8 cellular contexts compared by ENCODE assay signal in the genomic region with DNA sequence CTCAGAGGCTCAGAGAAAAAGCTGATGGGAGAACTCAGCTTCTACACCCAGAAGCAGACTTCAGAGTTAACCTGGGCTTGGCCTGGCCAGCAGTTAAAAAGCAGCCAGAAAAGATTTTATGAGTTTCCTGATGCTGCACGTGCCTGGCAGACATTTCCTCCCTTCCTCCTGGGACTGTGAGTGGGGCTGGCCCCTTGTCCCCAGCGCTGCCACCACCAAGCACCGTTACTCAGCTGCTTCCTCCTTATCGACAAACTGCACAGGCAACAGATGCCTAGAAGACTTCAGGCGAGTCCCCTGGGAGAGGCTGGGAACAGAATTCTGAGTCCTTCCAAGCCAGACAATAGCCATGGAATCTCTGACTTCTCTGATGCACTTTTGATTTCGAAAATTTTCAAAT. TPM values are rescaled to one million over a fixed set of nuclear protein-coding genes. Genes with fewer than 3 reads are reported as not detected.
DNase-seq lines count a peak whose midpoint lies in the region; ATAC-seq and TF ChIP-seq lines count a peak whose summit lies in the region.
"Had no signal": no experiment of that assay in that cellular context is flagged by ENCODE, and none has a peak within 500 bp of the region (broad histone marks: within the 10 kb centered on the region; RNA-seq: fewer than 3 reads in every experiment).

No MANE protein-coding gene starts in this region.

- H3K9me3 ChIP-seq in ectodermal cell (ENCODE audit: control insufficient read depth, low read length) (no peaks in the 10 kb centered on the region), prostate gland (no peaks in the 10 kb centered on the region), left lung (no peaks in the 10 kb centered on the region), smooth muscle cell (replicated peaks; ENCODE audit: low read depth) (no peaks in the 10 kb centered on the region)
- H3K9me3 ChIP-seq: sigmoid colon had no signal

- no peak for TF ChIP-seq CTCF in prostate gland (IDR thresholded peaks at IDR 0.05)
- no peak for TF ChIP-seq CTCF in left lung (IDR thresholded peaks at IDR 0.05)
- TF ChIP-seq CTCF in smooth muscle cell (IDR thresholded peaks at IDR 0.05; ENCODE audit: borderline replicate concordance, insufficient read depth, poor library complexity, severe bottlenecking) = no peak

- peak overlapping the region; percentile 37 for H3K27ac ChIP-seq in ectodermal cell (ENCODE audit: insufficient read depth, low read depth, low read length, poor library complexity, severe bottlenecking)
- H3K27ac ChIP-seq in prostate gland = no peak overlapping the region
- H3K27ac ChIP-seq in left lung = no peak overlapping the region
- no peak overlapping the region for H3K27ac ChIP-seq in smooth muscle cell (ENCODE audit: low read depth)
- H3K27ac ChIP-seq: sigmoid colon had no signal

- no peaks in the 10 kb centered on the region for H3K36me3 ChIP-seq in ectodermal cell (ENCODE audit: control insufficient read depth, insufficient read depth, low read length)
- no peaks in the 10 kb centered on the region for H3K36me3 ChIP-seq in prostate gland
- peaks cover 0 to 15% of the 10 kb centered on the region in 2 donors for H3K36me3 ChIP-seq in left lung
- H3K36me3 ChIP-seq in smooth muscle cell (ENCODE audit: low read depth) = no peaks in the 10 kb centered on the region
- H3K36me3 ChIP-seq: sigmoid colon had no signal

- TF ChIP-seq POLR2A in prostate gland (IDR thresholded peaks at IDR 0.05) = no peak

- ATAC-seq in GM21737 (IDR thresholded peaks at IDR 0.05; ENCODE audit: unreplicated experiment) (no peak), left lung (no peak)

- WGBS in ectodermal cell, 2 experiments = 80 to 82% methylated on average over 6 of the region's 6 CpGs
- 28% methylated on average over 6 of the region's 6 CpGs for WGBS in prostate gland
- WGBS in smooth muscle cell (ENCODE audit: low lambda C conversion rate) = 30% methylated on average over 6 of the region's 6 CpGs

- H3K4me1 ChIP-seq in ectodermal cell (ENCODE audit: control insufficient read depth, insufficient read depth, low read length) (peaks cover 54% of the 10 kb centered on the region), prostate gland (replicated peaks) (no peaks in the 10 kb centered on the region), left lung (peaks cover 4 to 16% of the 10 kb centered on the region in 2 donors), smooth muscle cell (ENCODE audit: low read depth) (peaks cover 48% of the 10 kb centered on the region)
- H3K4me1 ChIP-seq: sigmoid colon had no signal

- H3K79me2 ChIP-seq in smooth muscle cell (ENCODE audit: low read depth) = no peaks in the 10 kb centered on the region

- no peak overlapping the region for H3K4me2 ChIP-seq in smooth muscle cell

- no peaks in the 10 kb centered on the region for H3F3A ChIP-seq in smooth muscle cell (ENCODE audit: low read depth)

- no peak overlapping the region for H3K9ac ChIP-seq in smooth muscle cell (ENCODE audit: low read depth)

- DNase-seq in EH (ENCODE audit: low read depth) = peak; percentile 13
- DNase-seq in NAMALWA (ENCODE audit: low spot score) = peak; percentile 26
- peak; percentile 11 for DNase-seq in prostate gland (ENCODE audit: low spot score)
- no peak for DNase-seq in left lung
- no peak for DNase-seq in smooth muscle cell (lab: John Stamatoyannopoulos, UW; ENCODE audit: unreplicated experiment)
- DNase-seq: sigmoid colon had no signal

- peaks cover 22% of the 10 kb centered on the region for H4K20me1 ChIP-seq in smooth muscle cell (ENCODE audit: low read depth)

- H3K4me3 ChIP-seq in ectodermal cell (ENCODE audit: insufficient read depth, low read depth, low read length) = no peak overlapping the region
- H3K4me3 ChIP-seq in prostate gland = no peak overlapping the region
- H3K4me3 ChIP-seq in left lung = no peak overlapping the region
- no peak overlapping the region for H3K4me3 ChIP-seq in smooth muscle cell
- H3K4me3 ChIP-seq: sigmoid colon had no signal

- no peaks in the 10 kb centered on the region for H3K27me3 ChIP-seq in ectodermal cell (ENCODE audit: control insufficient read depth, insufficient read depth, low read length, poor library complexity, severe bottlenecking)
- H3K27me3 ChIP-seq in prostate gland (replicated peaks; ENCODE audit: insufficient read depth) = no peaks in the 10 kb centered on the region
- no peaks in the 10 kb centered on the region for H3K27me3 ChIP-seq in left lung
- no peaks in the 10 kb centered on the region for H3K27me3 ChIP-seq in smooth muscle cell (ENCODE audit: low read depth)
- H3K27me3 ChIP-seq: sigmoid colon had no signal

- intact Hi-C loops in prostate gland (cut with DNase I) (no loop called here), left lung (cut with DNase I) (no loop called here)

- no peak overlapping the region for H2AFZ ChIP-seq in smooth muscle cell (ENCODE audit: low read depth)

RNA-seq across cellular contexts. Expression of a gene that starts 33.4 kb away (rescaled TPM):
- 2.2 TPM for polyA plus RNA-seq in ectodermal cell (2013, experiment 1 of 4)
- polyA plus RNA-seq in ectodermal cell (2013, experiment 2 of 4) = 1.1 TPM
- 1.1 TPM for polyA plus RNA-seq in ectodermal cell (2013, experiment 3 of 4)
- 1.0 TPM for polyA plus RNA-seq in ectodermal cell (2013, experiment 4 of 4)
- 1 to 10 TPM in 1 of 2 donors, not detected in 1; 2.8 TPM for total RNA-seq in prostate gland
- total RNA-seq in left lung = 1 to 10 TPM in 1 of 2 donors, not detected in 1; 1.2 TPM
- total RNA-seq in smooth muscle cell = not detected in 2 replicates
- 1.3 TPM in 1 of 2 replicates, not detected in the other for polyA plus RNA-seq in smooth muscle cell

RNA-seq across cellular contexts. Expression of a gene that starts 49.7 kb away (rescaled TPM):
- polyA plus RNA-seq in ectodermal cell (2013, experiment 1 of 4) = 26.8 TPM
- polyA plus RNA-seq in ectodermal cell (2013, experiment 2 of 4) = 31.7 TPM
- 20.9 TPM for polyA plus RNA-seq in ectodermal cell (2013, experiment 3 of 4)
- 26.2 TPM for polyA plus RNA-seq in ectodermal cell (2013, experiment 4 of 4)
- total RNA-seq in prostate gland (10 to 100 TPM in 1 of 2 donors, 1 to 10 TPM in 1; 4.1 to 26.7 TPM), left lung (10 to 100 TPM; 16.0 to 19.6 TPM), smooth muscle cell (3.2 and 3.4 TPM in 2 replicates)
- polyA plus RNA-seq in smooth muscle cell = 6.2 and 7.3 TPM in 2 replicates

Comparison
In these comparisons a context has a peak if more than half of its experiments do, and no peak if none do; other contexts are left out.
1. DNase-seq: peak in EH (single experiment), NAMALWA (single experiment) and prostate gland (single experiment); none in left lung (0 of 2) and smooth muscle cell (single experiment).